In the genomic region with DNA sequence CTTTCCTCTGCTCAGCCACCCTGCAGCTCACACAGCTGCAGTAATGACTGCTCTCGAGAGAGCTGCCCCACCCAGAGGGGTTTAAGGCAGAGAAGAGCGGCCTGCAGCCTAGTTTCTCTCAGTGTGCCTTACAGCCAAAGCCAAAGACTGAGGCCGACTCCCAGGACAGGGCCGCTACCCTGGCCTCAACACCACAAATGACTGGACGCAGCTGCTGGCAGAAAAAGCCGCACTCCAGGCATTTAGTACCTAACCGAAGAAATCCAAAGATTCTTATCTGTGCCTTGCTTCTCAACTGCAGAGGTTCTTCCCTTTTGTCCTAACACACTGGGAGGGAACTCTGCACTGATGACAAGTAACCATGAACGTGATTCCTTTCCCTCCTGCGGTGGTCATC, we compare ENCODE assay signal across 9 cellular contexts.
DNase-seq lines count a peak whose midpoint lies in the region; ATAC-seq and TF ChIP-seq lines count a peak whose summit lies in the region.
"Had no signal": no experiment of that assay in that cellular context is flagged by ENCODE, and none has a peak within 500 bp of the region (broad histone marks: within the 10 kb centered on the region; RNA-seq: fewer than 3 reads in every experiment).

No MANE protein-coding gene starts in this region.

- no peak for TF ChIP-seq POLR2A in heart left ventricle (IDR thresholded peaks at IDR 0.05)

- H3K4me2 ChIP-seq in BLaER1 = peak overlapping the region; percentile 83

- H3K36me3 Mint-ChIP-seq in osteocyte (ENCODE audit: unreplicated experiment) = peaks cover 3% of the 10 kb centered on the region
- H3K36me3 Mint-ChIP-seq: stimulated activated naive B cell treated with anti-CD40 and anti-IgM and Interleukin-4, amounts not matched to agents 10 μg/mL and 1 μg/mL and 100 μg/mL, for 72 hours had no signal

- intact Hi-C loops in heart left ventricle (cut with DNase I) = loop anchor here in 1 of 10 donors (5.0 kb wide), 2 partner anchors 119 to 201 kb away; a partner anchor contains a TSS

- H3K4me1 ChIP-seq in BLaER1 (peaks cover 37% of the 10 kb centered on the region), heart left ventricle (peaks cover 0 to 63% (median 17%) of the 10 kb centered on the region in 12 donors)

- no peaks in the 10 kb centered on the region for H3K9me3 Mint-ChIP-seq in osteocyte (ENCODE audit: unreplicated experiment)
- H3K9me3 Mint-ChIP-seq: stimulated activated naive B cell treated with anti-CD40 and anti-IgM and Interleukin-4, amounts not matched to agents 10 μg/mL and 1 μg/mL and 100 μg/mL, for 72 hours had no signal

- DNase-seq in NCI-H69 (lab: John Stamatoyannopoulos, UW) = peak; percentile 38
- DNase-seq in heart left ventricle = peak in 1 of 5 donors; percentile 66
- no peak for DNase-seq in osteocyte (ENCODE audit: extremely low spot score, unreplicated experiment)
- DNase-seq in pons (ENCODE audit: low spot score) = no peak
- no peak for DNase-seq in omental fat pad (ENCODE audit: low spot score)
- DNase-seq in dermis blood vessel endothelial cell = no peak
- DNase-seq: stimulated activated naive B cell treated with anti-CD40 and anti-IgM and Interleukin-4, amounts not matched to agents 10 μg/mL and 1 μg/mL and 100 μg/mL, for 72 hours had no signal

- peak overlapping the region; percentile 47; the same call in 1 of the 2 replicates for H3K27ac ChIP-seq in BLaER1
- peak overlapping the region in 11 of 12 donors; percentile 39 to 89 (median 71) for H3K27ac ChIP-seq in heart left ventricle

- H3K4me3 Mint-ChIP-seq in osteocyte (ENCODE audit: unreplicated experiment) = no peak overlapping the region
- H3K4me3 Mint-ChIP-seq: stimulated activated naive B cell treated with anti-CD40 and anti-IgM and Interleukin-4, amounts not matched to agents 10 μg/mL and 1 μg/mL and 100 μg/mL, for 72 hours had no signal

- H3K36me3 ChIP-seq in BLaER1 (no peaks in the 10 kb centered on the region), heart left ventricle (no peaks in the 10 kb centered on the region)

- no peak overlapping the region for H3K4me3 ChIP-seq in BLaER1
- no peak overlapping the region for H3K4me3 ChIP-seq in heart left ventricle

- H3K4me1 Mint-ChIP-seq in osteocyte (ENCODE audit: unreplicated experiment) = peaks cover 17% of the 10 kb centered on the region

- peak overlapping the region; percentile 43; the same call in 1 of the 2 replicates for H3K9ac ChIP-seq in BLaER1

- H3K27me3 ChIP-seq in BLaER1 = no peaks in the 10 kb centered on the region
- peaks cover 0 to 4% (median 0%) of the 10 kb centered on the region in 9 donors for H3K27me3 ChIP-seq in heart left ventricle

- no peaks in the 10 kb centered on the region for H4K20me1 ChIP-seq in BLaER1

- WGBS in heart left ventricle, 4 donors = 39 to 63% (median 45%) methylated on average over 8 to 9 of the region's 9 CpGs

- no peak for TF ChIP-seq CTCF in heart left ventricle (IDR thresholded peaks at IDR 0.05)
- no peak for TF ChIP-seq CTCF in osteocyte (IDR thresholded peaks at IDR 0.05)
- no peak for TF ChIP-seq CTCF in omental fat pad (IDR thresholded peaks at IDR 0.05)

- no peaks in the 10 kb centered on the region for H3K9me3 ChIP-seq in BLaER1
- H3K9me3 ChIP-seq in heart left ventricle = no peaks in the 10 kb centered on the region

- peaks cover 13% of the 10 kb centered on the region for H3K27me3 Mint-ChIP-seq in osteocyte (ENCODE audit: unreplicated experiment)

- ATAC-seq in heart left ventricle = peak; percentile 25 to 63 (median 46)
- no peak for ATAC-seq in GM18858 (IDR thresholded peaks at IDR 0.05; ENCODE audit: unreplicated experiment)
- no peak for ATAC-seq in omental fat pad (ENCODE audit: low FRiP score)

- peak overlapping the region; percentile 67 for H3K27ac Mint-ChIP-seq in osteocyte (ENCODE audit: unreplicated experiment)

Comparison
In these comparisons a context has a peak if more than half of its experiments do, and no peak if none do; other contexts are left out.
1. ATAC-seq: peak in heart left ventricle (4 of 4); none in GM18858 (single experiment) and omental fat pad (single experiment).